ENCODE assay signal across 17 cellular contexts in genomic region chr7:11120675-11121220, GRCh38.
A peak's percentile ranks its signal among the peaks of the same experiment; 100 is the strongest.
DNase-seq lines count a peak whose midpoint lies in the region; ATAC-seq lines count a peak whose summit lies in the region.
"Had no signal": no experiment of that assay in that cellular context is flagged by ENCODE, and none has a peak within 500 bp of the region (broad histone marks: within the 10 kb centered on the region; RNA-seq: fewer than 3 reads in every experiment).

No MANE protein-coding gene starts in this region.

- H3K27me3 ChIP-seq in H7 (ENCODE audit: control insufficient read depth, insufficient read depth, low read length): no peaks in the 10 kb centered on the region
- H3K27me3 ChIP-seq: cardiac muscle cell, gastrocnemius medialis had no signal

- intact Hi-C loops in activated T-helper 1 cell treated with anti-CD3 and anti-CD28 coated beads, Interleukin-12 subunit alpha, Interleukin-12 subunit beta, Interleukin-2, Interleukin-4 antibody, amounts not matched to agents 30 ng/mL and 10 ng/mL and 1 ng/mL, durations not matched to agents 14 hours and 24 hours and 36 hours (cut with micrococcal nuclease): loop anchor here (1.0 to 5.0 kb wide), 6 partner anchors 10 to 180 kb away; partner anchors contain the start of gene PHF14

- H3K4me3 ChIP-seq in H7 (ENCODE audit: insufficient read depth, low read depth, low read length): no peak overlapping the region
- H3K4me3 ChIP-seq: cardiac muscle cell, gastrocnemius medialis, skin epidermis had no signal

- H3K4me1 Mint-ChIP-seq in activated T-helper 1 cell treated with anti-CD3 and anti-CD28 coated beads, Interleukin-12 subunit alpha, Interleukin-12 subunit beta, Interleukin-2, Interleukin-4 antibody, amounts not matched to agents 30 ng/mL and 10 ng/mL and 1 ng/mL, durations not matched to agents 14 hours and 24 hours and 36 hours (ENCODE audit: low read depth): peaks cover 27% of the 10 kb centered on the region
- H3K4me1 Mint-ChIP-seq: H9, memory B cell had no signal

- no peaks in the 10 kb centered on the region for H3K9me3 Mint-ChIP-seq in activated T-helper 1 cell treated with anti-CD3 and anti-CD28 coated beads, Interleukin-12 subunit alpha, Interleukin-12 subunit beta, Interleukin-2, Interleukin-4 antibody, amounts not matched to agents 30 ng/mL and 10 ng/mL and 1 ng/mL, durations not matched to agents 14 hours and 24 hours and 36 hours
- H3K9me3 Mint-ChIP-seq: activated naive CD4-positive, alpha-beta T cell treated with anti-CD3 and anti-CD28 coated beads, Interleukin-2, amount 50 U/mL, for 24 hours; CD4-positive, CD25-positive, alpha-beta regulatory T cell; H9; memory B cell had no signal

- peak overlapping the region; percentile 66 for H3K4me3 Mint-ChIP-seq in activated T-helper 1 cell treated with anti-CD3 and anti-CD28 coated beads, Interleukin-12 subunit alpha, Interleukin-12 subunit beta, Interleukin-2, Interleukin-4 antibody, amounts not matched to agents 30 ng/mL and 10 ng/mL and 1 ng/mL, durations not matched to agents 14 hours and 24 hours and 36 hours
- H3K4me3 Mint-ChIP-seq: activated naive CD4-positive, alpha-beta T cell treated with anti-CD3 and anti-CD28 coated beads, Interleukin-2, amount 50 U/mL, for 24 hours; CD4-positive, CD25-positive, alpha-beta regulatory T cell; H9; memory B cell had no signal

- peaks cover 9% of the 10 kb centered on the region for H3K36me3 Mint-ChIP-seq in activated T-helper 1 cell treated with anti-CD3 and anti-CD28 coated beads, Interleukin-12 subunit alpha, Interleukin-12 subunit beta, Interleukin-2, Interleukin-4 antibody, amounts not matched to agents 30 ng/mL and 10 ng/mL and 1 ng/mL, durations not matched to agents 14 hours and 24 hours and 36 hours (ENCODE audit: low read depth)

- H3K27ac Mint-ChIP-seq in activated T-helper 1 cell treated with anti-CD3 and anti-CD28 coated beads, Interleukin-12 subunit alpha, Interleukin-12 subunit beta, Interleukin-2, Interleukin-4 antibody, amounts not matched to agents 30 ng/mL and 10 ng/mL and 1 ng/mL, durations not matched to agents 14 hours and 24 hours and 36 hours: peak overlapping the region; percentile 79
- H3K27ac Mint-ChIP-seq: activated naive CD4-positive, alpha-beta T cell treated with anti-CD3 and anti-CD28 coated beads, Interleukin-2, amount 50 U/mL, for 24 hours; CD4-positive, CD25-positive, alpha-beta regulatory T cell; H9; memory B cell had no signal

- H3K36me3 ChIP-seq in H7 (replicated peaks; ENCODE audit: control insufficient read depth, insufficient read depth, low read length): no peaks in the 10 kb centered on the region
- H3K36me3 ChIP-seq: gastrocnemius medialis had no signal

- no peak for DNase-seq in activated T-helper 1 cell treated with anti-CD3 and anti-CD28 coated beads, Interleukin-12 subunit alpha, Interleukin-12 subunit beta, Interleukin-2, Interleukin-4 antibody, amounts not matched to agents 30 ng/mL and 10 ng/mL and 1 ng/mL, durations not matched to agents 14 hours and 24 hours and 36 hours (ENCODE audit: low spot score)
- DNase-seq in H7 (no peak), COLO668 (lab: John Stamatoyannopoulos, UW; ENCODE audit: unreplicated experiment) (no peak), Kasumi-1 (lab: John Stamatoyannopoulos, UW) (no peak)
- DNase-seq: gastrocnemius medialis, H9, NCI-H2081 treated with DMSO at 0.1 percent for 48 hours, NCI-H748 treated with DMSO at 0.1 percent for 48 hours, T-helper 9 cell had no signal

- ATAC-seq in GM18861 (IDR thresholded peaks at IDR 0.05; ENCODE audit: unreplicated experiment) (peak; percentile 25), GM21360 (IDR thresholded peaks at IDR 0.05; ENCODE audit: unreplicated experiment) (peak; percentile 59), HG03045 (IDR thresholded peaks at IDR 0.05; ENCODE audit: unreplicated experiment) (peak; percentile 32)
- ATAC-seq: gastrocnemius medialis had no signal

- H3K27me3 Mint-ChIP-seq in activated T-helper 1 cell treated with anti-CD3 and anti-CD28 coated beads, Interleukin-12 subunit alpha, Interleukin-12 subunit beta, Interleukin-2, Interleukin-4 antibody, amounts not matched to agents 30 ng/mL and 10 ng/mL and 1 ng/mL, durations not matched to agents 14 hours and 24 hours and 36 hours (ENCODE audit: insufficient read depth): no peaks in the 10 kb centered on the region
- H3K27me3 Mint-ChIP-seq: activated naive CD4-positive, alpha-beta T cell treated with anti-CD3 and anti-CD28 coated beads, Interleukin-2, amount 50 U/mL, for 24 hours; CD4-positive, CD25-positive, alpha-beta regulatory T cell; memory B cell had no signal
